Comparison of ENCODE assay signal across 8 cellular contexts in genomic region chr16:81036751-81037350, GRCh38. TPM values are rescaled to one million over a fixed set of nuclear protein-coding genes. Genes with fewer than 3 reads are reported as not detected.
DNase-seq lines count a peak whose midpoint lies in the region; ATAC-seq and TF ChIP-seq lines count a peak whose summit lies in the region.

No MANE protein-coding gene starts in this region.

- intact Hi-C loops in uterus (cut with DNase I; ENCODE audit: low total_unique reads): no loop called here

- peaks cover 41% of the 10 kb centered on the region for H3K36me3 ChIP-seq in HUES64 (ENCODE audit: insufficient read depth, low read length)
- H3K36me3 ChIP-seq in brain microvascular endothelial cell (replicated peaks): peaks cover 6% of the 10 kb centered on the region
- peaks cover 8 to 9% of the 10 kb centered on the region in 2 donors for H3K36me3 ChIP-seq in lung (ENCODE audit: control insufficient read depth in 2 of 2, insufficient read depth in 2 of 2, low read length in 2 of 2)
- H3K36me3 ChIP-seq in uterus: no peaks in the 10 kb centered on the region

- in situ Hi-C loops in brain microvascular endothelial cell (cut with HindIII; ENCODE audit: low pct_ligation_motif_present, low sequenced_read_pairs): no loop called here

- 35% methylated on average over 10 of the region's 10 CpGs for WGBS in HUES64
- WGBS in lung, 2 donors: 23 to 31% methylated on average over 10 of the region's 10 CpGs

- no peaks in the 10 kb centered on the region for H3K27me3 ChIP-seq in HUES64 (ENCODE audit: insufficient read depth, low read length)
- H3K27me3 ChIP-seq in brain microvascular endothelial cell (replicated peaks): no peaks in the 10 kb centered on the region
- H3K27me3 ChIP-seq in lung (ENCODE audit: control insufficient read depth, insufficient read depth): no peaks in the 10 kb centered on the region
- H3K27me3 ChIP-seq in uterus: no peaks in the 10 kb centered on the region

- DNase-seq in AG20443 (ENCODE audit: low spot score) (peak; percentile 27), brain microvascular endothelial cell (no peak), lung (ENCODE audit: low spot score) (no peak), uterus (no peak)
- no peak for DNase-seq in activated CD4-positive, CD25-positive, alpha-beta regulatory T cell (lab: John Stamatoyannopoulos, UW)
- DNase-seq in stimulated activated naive CD4-positive, alpha-beta T cell (lab: John Stamatoyannopoulos, UW): no peak

- H3K9me3 ChIP-seq in HUES64 (ENCODE audit: insufficient read depth, low read depth, low read length) (peaks cover 4% of the 10 kb centered on the region; the same call in 1 of the 2 replicates), lung (ENCODE audit: control insufficient read depth in 2 of 2, insufficient read depth in 1 of 2, low read length in 1 of 2) (no peaks in the 10 kb centered on the region), uterus (no peaks in the 10 kb centered on the region)

- TF ChIP-seq CTCF in brain microvascular endothelial cell (IDR thresholded peaks at IDR 0.05; ENCODE audit: low read depth, low read length, missing control alignments) (no peak), lung (IDR thresholded peaks at IDR 0.05; ENCODE audit: control extremely low read depth, extremely low read depth) (no peak), uterus (IDR thresholded peaks at IDR 0.05) (no peak)

- H3K9ac ChIP-seq in HUES64 (ENCODE audit: low read depth, low read length): peak overlapping the region; percentile 95

- H3K4me3 ChIP-seq in HUES64 (ENCODE audit: low read length) (peak overlapping the region; percentile 89), brain microvascular endothelial cell (ENCODE audit: low read depth, low read length) (peak overlapping the region; percentile 69), lung (peak overlapping the region; percentile 99), uterus (peak overlapping the region; percentile 56 to 82)

- no peak for TF ChIP-seq POLR2A in uterus (IDR thresholded peaks at IDR 0.05)

- ATAC-seq in lung (ENCODE audit: insufficient read depth, low FRiP score) (no peak), HG03175 (IDR thresholded peaks at IDR 0.05; ENCODE audit: unreplicated experiment) (no peak)

- H3K27ac ChIP-seq in HUES64 (ENCODE audit: low read depth, low read length): no peak overlapping the region
- H3K27ac ChIP-seq in brain microvascular endothelial cell: peak overlapping the region; percentile 32
- peak overlapping the region; percentile 94 to 98 for H3K27ac ChIP-seq in lung (ENCODE audit: low read depth in 1 of 2, low read length in 1 of 2)
- peak overlapping the region in 1 of 2 donors; percentile 47 for H3K27ac ChIP-seq in uterus

- H3K4me1 ChIP-seq in HUES64 (ENCODE audit: insufficient read depth, low read length) (no peaks in the 10 kb centered on the region; the same call in 1 of the 2 replicates), lung (ENCODE audit: control insufficient read depth in 2 of 2, insufficient read depth in 2 of 2, low read length in 2 of 2) (peaks cover 3 to 10% of the 10 kb centered on the region in 2 donors), uterus (no peaks in the 10 kb centered on the region)

RNA-seq across cellular contexts. Expression of gene ATMIN, which starts 1.2 kb away (rescaled TPM):
- polyA plus RNA-seq in HUES64 (2013, experiment 1 of 2): 53.2 TPM
- 52.6 TPM for polyA plus RNA-seq in HUES64 (2013, experiment 2 of 2)
- total RNA-seq in lung (10 to 100 TPM; 26.3 to 28.8 TPM), uterus (10 to 100 TPM; 17.2 to 51.8 (median 29.8) TPM)
- 10 to 100 TPM; 11.6 to 11.8 TPM for polyA plus RNA-seq in lung

RNA-seq across cellular contexts. Expression of gene CENPN, which starts 29.8 kb away (rescaled TPM):
- polyA plus RNA-seq in HUES64 (2013, experiment 1 of 2): 57.7 TPM
- 60.8 TPM for polyA plus RNA-seq in HUES64 (2013, experiment 2 of 2)
- 1 to 10 TPM; 7.4 to 9.5 TPM for total RNA-seq in lung
- 1 to 10 TPM; 3.8 to 4.5 TPM for polyA plus RNA-seq in lung
- total RNA-seq in uterus: 10 to 100 TPM in 1 of 4 donors, 1 to 10 TPM in 1, not detected in 2; 2.8 to 20.0 TPM

RNA-seq across cellular contexts. Expression of gene CMC2, which starts 30.2 kb away (rescaled TPM):
- polyA plus RNA-seq in HUES64 (2013, experiment 1 of 2): 88.4 TPM
- polyA plus RNA-seq in HUES64 (2013, experiment 2 of 2): 98.6 TPM
- total RNA-seq in lung (10 to 100 TPM; 27.3 to 35.3 TPM), uterus (100 to 1,000 TPM in 1 of 4 donors, 10 to 100 TPM in 2, 1 to 10 TPM in 1; 1.5 to 204 (median 23.6) TPM)
- polyA plus RNA-seq in lung: 10 to 100 TPM; 53.4 to 60.8 TPM

RNA-seq across cellular contexts. Expression of gene C16orf46, which starts 40.2 kb away (rescaled TPM):
- 0.70 TPM for polyA plus RNA-seq in HUES64 (2013, experiment 1 of 2)
- 1.5 TPM for polyA plus RNA-seq in HUES64 (2013, experiment 2 of 2)
- total RNA-seq in lung (1 to 10 TPM; 1.7 to 4.4 TPM), uterus (1 to 10 TPM in 1 of 4 donors, not detected in 3; 1.9 TPM)
- 1 to 10 TPM; 1.0 to 1.9 TPM for polyA plus RNA-seq in lung

RNA-seq across cellular contexts. Expression of gene GCSH, which starts 59.3 kb away (rescaled TPM):
- polyA plus RNA-seq in HUES64 (2013, experiment 1 of 2): 128 TPM
- polyA plus RNA-seq in HUES64 (2013, experiment 2 of 2): 139 TPM
- total RNA-seq in lung: 10 to 100 TPM; 16.3 to 21.0 TPM
- 10 to 100 TPM; 22.3 to 31.5 TPM for polyA plus RNA-seq in lung
- 10 to 100 TPM; 32.1 to 83.8 (median 38.5) TPM for total RNA-seq in uterus
